In genomic region chr5:132225165-132226032, GRCh38 we compare ENCODE assay signal across 8 cellular contexts. TPM values are rescaled to one million over a fixed set of nuclear protein-coding genes. Genes with fewer than 3 reads are reported as not detected.
DNase-seq lines count a peak whose midpoint lies in the region; ATAC-seq, FAIRE-seq and TF ChIP-seq lines count a peak whose summit lies in the region.

No MANE protein-coding gene starts in this region.

- intact Hi-C loops in tibial artery (cut with DNase I; ENCODE audit: low total_unique reads): no loop called here

- CTCF ChIA-PET in T-cell (lab: Charles Lee): no interaction called here
- CTCF ChIA-PET in H1 (lab: Charles Lee; ENCODE audit: partially characterized antibody): interaction anchor here (0.8 to 3.9 kb wide), 7 partner anchors 9 to 160 kb away, joined by 3 to 25 read pairs (median 4); no protein-coding TSS in a partner anchor

- TF ChIP-seq CTCF in H1 (IDR thresholded peaks at IDR 0.05; ENCODE audit: control extremely low read depth in 1 of 3, insufficient read depth in 1 of 3, low read depth in 1 of 3, low read length in 3 of 3) (no peak), tibial artery (IDR thresholded peaks at IDR 0.05) (no peak)

- H3K14ac ChIP-seq in H1 (ENCODE audit: insufficient read length): no peak overlapping the region

- peak in 3 of 4 experiments; percentile 33 to 61 (median 56) for ATAC-seq in T-cell (replicated peaks in 1 of 4)
- ATAC-seq in HG03460 (IDR thresholded peaks at IDR 0.05; ENCODE audit: unreplicated experiment): no peak
- no peak for ATAC-seq in GM18907 (IDR thresholded peaks at IDR 0.05; ENCODE audit: unreplicated experiment)

- H4K91ac ChIP-seq in H1 (replicated peaks; ENCODE audit: insufficient read length, low read length): no peak overlapping the region

- H3K9me3 Mint-ChIP-seq in T-cell: no peaks in the 10 kb centered on the region

- peaks cover 0 to 1% of the 10 kb centered on the region in 2 experiments for H4K20me1 ChIP-seq in H1 (replicated peaks in 1 of 2; ENCODE audit: control insufficient read depth in 1 of 2, insufficient read depth in 2 of 2, low read length in 2 of 2)

- H3K9ac ChIP-seq in H1 (replicated peaks in 1 of 4; ENCODE audit: extremely low read depth in 1 of 4, low read depth in 3 of 4, low read length in 3 of 4): no peak overlapping the region
- H3K9ac ChIP-seq in muscle layer of colon (ENCODE audit: low read length): peak overlapping the region; percentile 31

- H2AK5ac ChIP-seq in H1 (ENCODE audit: low read depth, low read length): no peak overlapping the region

- H3K23ac ChIP-seq in H1 (ENCODE audit: insufficient read length): no peak overlapping the region

- H3K9me3 ChIP-seq in H1 (ENCODE audit: insufficient read depth in 2 of 2, low read depth in 1 of 2, low read length in 1 of 2) (no peaks in the 10 kb centered on the region), muscle layer of colon (ENCODE audit: low read length) (no peaks in the 10 kb centered on the region), tibial artery (no peaks in the 10 kb centered on the region)

- H3K4me1 ChIP-seq in H1 (replicated peaks in 1 of 4; ENCODE audit: control insufficient read depth in 3 of 4, insufficient read depth in 4 of 4, low read length in 3 of 4) (peaks cover 0 to 7% (median 5%) of the 10 kb centered on the region in 4 experiments; a peak in 4 of 7 replicates), muscle layer of colon (ENCODE audit: insufficient read depth, low read length) (peaks cover 66% of the 10 kb centered on the region), tibial artery (peaks cover 0 to 78% (median 63%) of the 10 kb centered on the region in 4 donors)

- H3K36me3 ChIP-seq in H1 (ENCODE audit: control insufficient read depth in 2 of 4, insufficient read depth in 4 of 4, low read length in 3 of 4) (no peaks in the 10 kb centered on the region), muscle layer of colon (ENCODE audit: insufficient read depth, low read length) (no peaks in the 10 kb centered on the region), tibial artery (no peaks in the 10 kb centered on the region)

- DNase-seq in A172 (ENCODE audit: low spot score) (peak; percentile 41), H4 (ENCODE audit: low spot score) (peak; percentile 67), T-cell (peak in 21 of 34 experiments; percentile 5 to 41 (median 23)), H1 (ENCODE audit: low read depth in 1 of 2, low spot score in 2 of 2) (no peak), tibial artery (peak; percentile 60 to 79)

- WGBS in H1 (ENCODE audit: extremely low coverage in 1 of 2, insufficient coverage in 1 of 2, insufficient read length in 1 of 2, insufficient replicate concordance in 2 of 2, low coverage in 1 of 2, low lambda C conversion rate in 2 of 2, missing lambda C conversion rate in 1 of 2), 2 experiments: 90% methylated on average over 13 of the region's 13 CpGs; no CpG with 5 or more reads in 1 of the 2 experiments

- no peak overlapping the region for H4K8ac ChIP-seq in H1 (ENCODE audit: extremely low read depth, insufficient read depth, low read length)

- H3K27me3 ChIP-seq in H1 (replicated peaks in 1 of 4; ENCODE audit: control insufficient read depth in 3 of 4, extremely low read depth in 1 of 4, insufficient read depth in 3 of 4, low read length in 3 of 4) (peaks cover 3 to 22% (median 20%) of the 10 kb centered on the region in 4 experiments), muscle layer of colon (ENCODE audit: control insufficient read depth in 1 of 2, insufficient read depth in 2 of 2, low read length in 2 of 2) (no peaks in the 10 kb centered on the region), tibial artery (no peaks in the 10 kb centered on the region)

- H3K4me1 Mint-ChIP-seq in T-cell: peaks cover 16 to 28% (median 16%) of the 10 kb centered on the region in 3 donors

- TF ChIP-seq RAD21 in H1 (IDR thresholded peaks at IDR 0.05 in 1 of 2, conservative IDR thresholded peaks at IDR 0.05 in 1 of 2; ENCODE audit: low read depth in 2 of 2, low read length in 2 of 2): no peak

- no peak for TF ChIP-seq EP300 in H1 (IDR thresholded peaks at IDR 0.05; ENCODE audit: borderline replicate concordance in 1 of 2, low read depth in 2 of 2, low read length in 2 of 2)

- H3K4me3 ChIP-seq in H1 (ENCODE audit: extremely low read depth in 1 of 4, insufficient read depth in 2 of 4, low read depth in 3 of 4, low read length in 4 of 4) (no peak overlapping the region), muscle layer of colon (ENCODE audit: low read depth in 1 of 2, low read length in 2 of 2) (peak overlapping the region; percentile 4 to 12), tibial artery (no peak overlapping the region)

- H3K4me3 Mint-ChIP-seq in T-cell: peak overlapping the region in 2 of 3 donors; percentile 13 to 74

- H3K79me1 ChIP-seq in H1 (ENCODE audit: low read depth, low read length): no peaks in the 10 kb centered on the region

- no peak overlapping the region for H4K5ac ChIP-seq in H1 (ENCODE audit: insufficient read length, low read depth, low read length)

- no peak overlapping the region for H2BK12ac ChIP-seq in H1 (ENCODE audit: low read depth, low read length)

- H3K56ac ChIP-seq in H1 (replicated peaks; ENCODE audit: insufficient read length, low read depth, low read length): no peak overlapping the region

- H2AFZ ChIP-seq in H1 (ENCODE audit: low read length): no peak overlapping the region

- H3K27ac ChIP-seq in H1 (ENCODE audit: low read depth, low read length): no peak overlapping the region
- H3K27ac ChIP-seq in muscle layer of colon (ENCODE audit: low read depth, low read length): peak overlapping the region; percentile 94
- H3K27ac ChIP-seq in tibial artery: peak overlapping the region; percentile 57 to 95

- H2BK120ac ChIP-seq in H1 (replicated peaks; ENCODE audit: low read depth, low read length): no peak overlapping the region

- H3K4me2 ChIP-seq in H1 (ENCODE audit: insufficient read depth in 1 of 2, low read depth in 2 of 2, low read length in 2 of 2): 0 out of 4 replicates have a peak overlapping the region, but pooled peaks of 1 of the 2 experiments have one; percentile 40

- no peak overlapping the region; the same call in 1 of the 2 replicates for H3K18ac ChIP-seq in H1 (ENCODE audit: extremely low read depth, low read length)

- H3K27me3 Mint-ChIP-seq in T-cell: peaks cover 24 to 28% of the 10 kb centered on the region in 2 donors

- H3K79me2 ChIP-seq in H1 (ENCODE audit: control insufficient read depth in 1 of 2, insufficient read depth in 2 of 2, low read length in 2 of 2): no peaks in the 10 kb centered on the region

- no peak for FAIRE-seq in H1 (lab: Jason Lieb, UNC)

- POLR2A ChIA-PET in T-cell (lab: Charles Lee): no interaction called here
- POLR2A ChIA-PET in H1 (lab: Charles Lee; ENCODE audit: partially characterized antibody): no interaction called here

- H3K27ac Mint-ChIP-seq in T-cell: no peak overlapping the region

- H2BK5ac ChIP-seq in H1 (ENCODE audit: low read depth, low read length): no peak overlapping the region

- no peak for TF ChIP-seq POLR2A in H1 (IDR thresholded peaks at IDR 0.05; ENCODE audit: control extremely low read depth in 1 of 2, low read depth in 2 of 2, low read length in 2 of 2)

- no peak overlapping the region for H3K4ac ChIP-seq in H1 (replicated peaks; ENCODE audit: insufficient read length, low read depth, low read length)

- H3K36me3 Mint-ChIP-seq in T-cell: no peaks in the 10 kb centered on the region

- H2BK20ac ChIP-seq in H1 (ENCODE audit: low read length): no peak overlapping the region

- peaks cover 5% of the 10 kb centered on the region for H3K23me2 ChIP-seq in H1 (ENCODE audit: low read depth, low read length)

- H2BK15ac ChIP-seq in H1 (ENCODE audit: low read length): 0 out of 2 replicates have a peak overlapping the region, but pooled peaks have one; percentile 61

TF ChIP-seq in H1, 55 proteins besides CTCF, POLR2A, EP300 and RAD21:
- TF ChIP-seq BCL11A (IDR thresholded peaks at IDR 0.05; ENCODE audit: low read depth in 2 of 2, low read length in 2 of 2): no peak
- TF ChIP-seq GABPA (IDR thresholded peaks at IDR 0.05; ENCODE audit: borderline replicate concordance, insufficient read depth, low read length): no peak
- no peak for TF ChIP-seq RXRA (IDR thresholded peaks at IDR 0.05; ENCODE audit: insufficient read depth, low read depth, low read length)
- TF ChIP-seq TCF12 (IDR thresholded peaks at IDR 0.05; ENCODE audit: low read depth, low read length): no peak
- TF ChIP-seq CHD2 (IDR thresholded peaks at IDR 0.05; ENCODE audit: low read length): no peak
- no peak for TF ChIP-seq SAP30 (IDR thresholded peaks at IDR 0.05; ENCODE audit: insufficient read depth, insufficient replicate concordance, low read length)
- TF ChIP-seq YY1 (IDR thresholded peaks at IDR 0.05; ENCODE audit: low read depth, low read length): no peak
- no peak for TF ChIP-seq JUND (IDR thresholded peaks at IDR 0.05; ENCODE audit: low read length)
- no peak for TF ChIP-seq CBX5 (IDR thresholded peaks at IDR 0.05; ENCODE audit: low read depth, low read length)

RNA-seq across cellular contexts. Expression of gene P4HA2, which starts 2.3 kb away (rescaled TPM):
- total RNA-seq in A172 (2014; rRNA removed; shearing (Covaris generic)): 58.7 and 71.7 TPM in 2 replicates
- 83.5 and 85.5 TPM in 2 replicates for total RNA-seq in H4 (2014; rRNA removed; shearing (Covaris generic))
- under 1 TPM in 3 of 5 donors, not detected in 2; 0.50 to 0.99 (median 0.98) TPM for total RNA-seq in T-cell
- 7.4 and 8.2 TPM in 2 replicates for total RNA-seq in H1 (2021; fragmentation: NEBNext Ultra II Directional; extraction: Animal tissue kit (Norgen Biotek cat#: 25700))
- 8.9 and 9.3 TPM in 2 replicates for polyA plus RNA-seq in H1 (2011; rRNA removed)
- polyA plus RNA-seq in H1 (2011; cell fraction: cytosol; rRNA removed): 11.6 TPM
- polyA plus RNA-seq in H1 (2011; cell fraction: nucleus; rRNA removed): 13.6 TPM
- polyA plus RNA-seq in H1 (2012, experiment 1 of 2): 8.6 to 11.1 TPM (median 10.7 TPM) in 4 replicates
- polyA plus RNA-seq in H1 (2012, experiment 2 of 2): 4.2 TPM
- polyA plus RNA-seq in H1 (2013, experiment 1 of 2): 9.8 TPM
- polyA plus RNA-seq in H1 (2013, experiment 2 of 2): 9.3 TPM
- polyA minus RNA-seq in H1 (2011; rRNA and poly(A)+ RNA removed): 14.1 and 18.4 TPM in 2 replicates
- 5.3 TPM for polyA minus RNA-seq in H1 (2011; cell fraction: cytosol; rRNA and poly(A)+ RNA removed)
- polyA minus RNA-seq in H1 (2011; cell fraction: nucleus; rRNA and poly(A)+ RNA removed): 6.9 TPM

RNA-seq across cellular contexts. Expression of gene PDLIM4, which starts 32.1 kb away (rescaled TPM):
- 0.05 TPM in 1 of 2 replicates, not detected in the other for total RNA-seq in A172 (2014; rRNA removed; shearing (Covaris generic))
- 79.8 and 96.0 TPM in 2 replicates for total RNA-seq in H4 (2014; rRNA removed; shearing (Covaris generic))
- not detected for total RNA-seq in T-cell
- 8.3 and 10.7 TPM in 2 replicates for total RNA-seq in H1 (2021; fragmentation: NEBNext Ultra II Directional; extraction: Animal tissue kit (Norgen Biotek cat#: 25700))
- polyA plus RNA-seq in H1 (2011; rRNA removed): 29.1 and 37.7 TPM in 2 replicates
- 21.9 TPM for polyA plus RNA-seq in H1 (2011; cell fraction: cytosol; rRNA removed)
- 23.0 TPM for polyA plus RNA-seq in H1 (2011; cell fraction: nucleus; rRNA removed)
- polyA plus RNA-seq in H1 (2012, experiment 1 of 2): 7.5 to 15.1 TPM (median 12.4 TPM) in 4 replicates
- polyA plus RNA-seq in H1 (2012, experiment 2 of 2): 4.6 TPM
- polyA plus RNA-seq in H1 (2013, experiment 1 of 2): 7.5 TPM
- polyA plus RNA-seq in H1 (2013, experiment 2 of 2): 7.0 TPM
- polyA minus RNA-seq in H1 (2011; rRNA and poly(A)+ RNA removed): 6.6 and 9.8 TPM in 2 replicates
- polyA minus RNA-seq in H1 (2011; cell fraction: cytosol; rRNA and poly(A)+ RNA removed): 13.9 TPM
- 12.8 TPM for polyA minus RNA-seq in H1 (2011; cell fraction: nucleus; rRNA and poly(A)+ RNA removed)

Comparison
In these comparisons a context has a peak if more than half of its experiments do, and no peak if none do; other contexts are left out.
1. DNase-seq: peak in A172 (single experiment), H4 (single experiment), T-cell (21 of 34) and tibial artery (2 of 2); none in H1 (0 of 2).
2. ATAC-seq: peak in T-cell (3 of 4); none in HG03460 (single experiment) and GM18907 (single experiment).
3. H3K4me3 ChIP-seq: peak in muscle layer of colon (2 of 2); none in H1 (0 of 4) and tibial artery (0 of 2).